Comparison of ENCODE assay signal across 15 cellular contexts in genomic region chr18:11963991-11964484, GRCh38. TPM values are rescaled to one million over a fixed set of nuclear protein-coding genes. Genes with fewer than 3 reads are reported as not detected.
DNase-seq lines count a peak whose midpoint lies in the region; ATAC-seq and TF ChIP-seq lines count a peak whose summit lies in the region.
"Had no signal": no experiment of that assay in that cellular context is flagged by ENCODE, and none has a peak within 500 bp of the region (broad histone marks: within the 10 kb centered on the region; RNA-seq: fewer than 3 reads in every experiment).

No MANE protein-coding gene starts in this region.

- H3K36me3 ChIP-seq in HEK293 (ENCODE audit: control insufficient read depth in 2 of 2, insufficient read depth in 1 of 2, low read length in 2 of 2): no peaks in the 10 kb centered on the region

- no peaks in the 10 kb centered on the region for H3K9me3 Mint-ChIP-seq in activated naive CD4-positive, alpha-beta T cell treated with anti-CD3 and anti-CD28 coated beads, Interleukin-2, amount 10 ng/mL, durations not matched to agents 7 days and 5 days
- H3K9me3 Mint-ChIP-seq: natural killer cell had no signal

- no peak overlapping the region for H3K4me3 ChIP-seq in AG10803 (ENCODE audit: low read length)
- no peak overlapping the region for H3K4me3 ChIP-seq in HEK293 (ENCODE audit: low read depth, low read length)
- H3K4me3 ChIP-seq in cardiac fibroblast (replicated peaks in 1 of 2; ENCODE audit: low read depth in 2 of 2, low read length in 2 of 2): no peak overlapping the region

- H3K27ac ChIP-seq in HEK293 (ENCODE audit: extremely low read depth, low read depth, low read length): no peak overlapping the region

- CTCF ChIA-PET in HEK293 (lab: Yijun Ruan, JAX): interaction anchor here (0.6 to 1.3 kb wide), 4 partner anchors 9 to 427 kb away, joined by 3 to 9 read pairs (median 4); no protein-coding TSS in a partner anchor
- CTCF ChIA-PET in activated naive CD4-positive, alpha-beta T cell treated with anti-CD3 and anti-CD28 coated beads, Interleukin-2, amount 10 ng/mL, durations not matched to agents 7 days and 5 days (lab: Charles Lee): interaction anchor here (0.8 kb wide), 1 partner anchor 13 kb away, joined by 4 read pairs; no protein-coding TSS in a partner anchor

- no peaks in the 10 kb centered on the region for H3K9me3 ChIP-seq in HEK293 (ENCODE audit: control insufficient read depth, insufficient read depth, low read depth, low read length)
- H3K9me3 ChIP-seq: Caco-2 had no signal

- no peak overlapping the region for H3K4me3 Mint-ChIP-seq in activated naive CD4-positive, alpha-beta T cell treated with anti-CD3 and anti-CD28 coated beads, Interleukin-2, amount 10 ng/mL, durations not matched to agents 7 days and 5 days
- H3K4me3 Mint-ChIP-seq: activated naive CD8-positive, alpha-beta T cell; natural killer cell; stimulated activated memory B cell treated with anti-CD40 and anti-IgM and Interleukin-4, amounts not matched to agents 10 μg/mL and 1 μg/mL and 100 μg/mL, for 72 hours had no signal

- peaks cover 8% of the 10 kb centered on the region; the same call in 1 of the 2 replicates for H3K4me1 ChIP-seq in HEK293 (ENCODE audit: control insufficient read depth, insufficient read depth, low read length)

- H3K27me3 Mint-ChIP-seq in activated naive CD4-positive, alpha-beta T cell treated with anti-CD3 and anti-CD28 coated beads, Interleukin-2, amount 10 ng/mL, durations not matched to agents 7 days and 5 days: peaks cover 8% of the 10 kb centered on the region
- H3K27me3 Mint-ChIP-seq: activated naive CD8-positive, alpha-beta T cell; stimulated activated memory B cell treated with anti-CD40 and anti-IgM and Interleukin-4, amounts not matched to agents 10 μg/mL and 1 μg/mL and 100 μg/mL, for 72 hours had no signal

- ATAC-seq in GM19328 (IDR thresholded peaks at IDR 0.05; ENCODE audit: unreplicated experiment): no peak
- ATAC-seq: stimulated activated memory B cell treated with anti-CD40 and anti-IgM and Interleukin-4, amounts not matched to agents 10 μg/mL and 1 μg/mL and 100 μg/mL, for 72 hours had no signal

- H3K36me3 Mint-ChIP-seq in activated naive CD4-positive, alpha-beta T cell treated with anti-CD3 and anti-CD28 coated beads, Interleukin-2, amount 10 ng/mL, durations not matched to agents 7 days and 5 days: no peaks in the 10 kb centered on the region
- H3K36me3 Mint-ChIP-seq: activated naive CD8-positive, alpha-beta T cell; natural killer cell; stimulated activated memory B cell treated with anti-CD40 and anti-IgM and Interleukin-4, amounts not matched to agents 10 μg/mL and 1 μg/mL and 100 μg/mL, for 72 hours had no signal

- H3K27ac Mint-ChIP-seq in activated naive CD4-positive, alpha-beta T cell treated with anti-CD3 and anti-CD28 coated beads, Interleukin-2, amount 10 ng/mL, durations not matched to agents 7 days and 5 days: no peak overlapping the region
- H3K27ac Mint-ChIP-seq: activated naive CD8-positive, alpha-beta T cell; natural killer cell; stimulated activated memory B cell treated with anti-CD40 and anti-IgM and Interleukin-4, amounts not matched to agents 10 μg/mL and 1 μg/mL and 100 μg/mL, for 72 hours had no signal

- no peaks in the 10 kb centered on the region for H3K4me1 Mint-ChIP-seq in activated naive CD4-positive, alpha-beta T cell treated with anti-CD3 and anti-CD28 coated beads, Interleukin-2, amount 10 ng/mL, durations not matched to agents 7 days and 5 days
- H3K4me1 Mint-ChIP-seq: natural killer cell; stimulated activated memory B cell treated with anti-CD40 and anti-IgM and Interleukin-4, amounts not matched to agents 10 μg/mL and 1 μg/mL and 100 μg/mL, for 72 hours had no signal

- DNase-seq in AG10803 (ENCODE audit: low read depth) (peak; percentile 75), cardiac fibroblast (ENCODE audit: low read depth in 2 of 2) (peak; percentile 42 to 54), myocyte (ENCODE audit: low read depth) (peak; percentile 9), inferior parietal cortex (ENCODE audit: extremely low spot score) (no peak), DMS114 treated with DMSO at 0.1 percent for 48 hours (lab: John Stamatoyannopoulos, UW; ENCODE audit: unreplicated experiment) (no peak)
- DNase-seq in activated naive CD4-positive, alpha-beta T cell treated with anti-CD3 and anti-CD28 coated beads, Interleukin-2, amount 10 ng/mL, durations not matched to agents 7 days and 5 days: no peak
- DNase-seq: effector memory CD4-positive, alpha-beta T cell; Karpas-422; natural killer cell; NCI-H69 had no signal

- TF ChIP-seq CTCF in AG10803 (conservative IDR thresholded peaks at IDR 0.05; ENCODE audit: low read length) (peak; percentile 40), HEK293 (tag by site-specific recombination; IDR thresholded peaks at IDR 0.05) (no peak), cardiac fibroblast (IDR thresholded peaks at IDR 0.05; ENCODE audit: low read depth, low read length) (peak; percentile 24)

- POLR2A ChIA-PET in HEK293 (lab: Yijun Ruan, JAX): interaction anchor here (2.3 kb wide), 1 partner anchor 17 kb away, joined by 9 read pairs; the partner anchor contains the start of gene IMPA2

TF ChIP-seq in HEK293, 187 proteins besides CTCF, POLR2A, EP300 and RAD21:
- TF ChIP-seq SCRT1 (tag by site-specific recombination; IDR thresholded peaks at IDR 0.05; ENCODE audit: borderline replicate concordance) (peak; percentile 69; the same call in 1 of the 2 replicates), ZNF416 (tag by site-specific recombination; IDR thresholded peaks at IDR 0.05) (no peak), ZIC2 (tag by site-specific recombination; IDR thresholded peaks at IDR 0.05) (0 out of 2 replicates have a peak, but pooled peaks have one; percentile 15)

RNA-seq across cellular contexts. Expression of gene IMPA2, which starts 17.3 kb away (rescaled TPM):
- 17.8 and 36.9 TPM in 2 replicates for total RNA-seq in myocyte
- polyA plus RNA-seq in myocyte (2012): 14.4 TPM

RNA-seq across cellular contexts. Expression of gene MPPE1, which starts 55.9 kb away (rescaled TPM):
- total RNA-seq in myocyte: 25.0 and 76.0 TPM in 2 replicates
- 32.4 TPM for polyA plus RNA-seq in myocyte (2012)

Comparison
In these comparisons a context has a peak if more than half of its experiments do, and no peak if none do; other contexts are left out.
1. DNase-seq: peak in AG10803 (single experiment), cardiac fibroblast (2 of 2) and myocyte (single experiment); none in inferior parietal cortex (single experiment), DMS114 treated with DMSO at 0.1 percent for 48 hours (single experiment) and activated naive CD4-positive, alpha-beta T cell treated with anti-CD3 and anti-CD28 coated beads, Interleukin-2, amount 10 ng/mL, durations not matched to agents 7 days and 5 days (single experiment).